In genomic region chr6:157561037-157561790, GRCh38 we compare ENCODE assay signal across 8 cellular contexts.
DNase-seq lines count a peak whose midpoint lies in the region; ATAC-seq lines count a peak whose summit lies in the region.

No MANE protein-coding gene starts in this region.

- no peak overlapping the region for H3K4me3 Mint-ChIP-seq in activated naive CD4-positive, alpha-beta T cell treated with anti-CD3 and anti-CD28 coated beads for 36 hours

- CTCF ChIA-PET in activated naive CD4-positive, alpha-beta T cell treated with anti-CD3 and anti-CD28 coated beads for 36 hours (lab: Charles Lee), result no interaction called here

- H3K36me3 Mint-ChIP-seq in activated naive CD4-positive, alpha-beta T cell treated with anti-CD3 and anti-CD28 coated beads for 36 hours (ENCODE audit: low read depth), result no peaks in the 10 kb centered on the region

- H3K9me3 Mint-ChIP-seq in activated naive CD4-positive, alpha-beta T cell treated with anti-CD3 and anti-CD28 coated beads for 36 hours, result no peaks in the 10 kb centered on the region

- ATAC-seq in GM19395 (IDR thresholded peaks at IDR 0.05; ENCODE audit: unreplicated experiment), result peak; percentile 33
- peak; percentile 11 for ATAC-seq in HG03097 (IDR thresholded peaks at IDR 0.05; ENCODE audit: low FRiP score, unreplicated experiment)

- H3K4me1 Mint-ChIP-seq in activated naive CD4-positive, alpha-beta T cell treated with anti-CD3 and anti-CD28 coated beads for 36 hours (ENCODE audit: low read depth), result peaks cover 17% of the 10 kb centered on the region

- intact Hi-C loops in activated naive CD4-positive, alpha-beta T cell treated with anti-CD3 and anti-CD28 coated beads for 36 hours (cut with micrococcal nuclease), result loop anchor here (10.0 kb wide), 1 partner anchor 96 kb away; no protein-coding TSS in a partner anchor

- H3K27me3 Mint-ChIP-seq in activated naive CD4-positive, alpha-beta T cell treated with anti-CD3 and anti-CD28 coated beads for 36 hours (ENCODE audit: low read depth), result no peaks in the 10 kb centered on the region

- DNase-seq in DMS53 treated with DMSO at 0.1 percent for 48 hours (lab: John Stamatoyannopoulos, UW; ENCODE audit: unreplicated experiment) (peak; percentile 72), NCI-H774 (lab: John Stamatoyannopoulos, UW) (peak; percentile 89), Kasumi-1 (lab: John Stamatoyannopoulos, UW) (no peak), HPDE6-E6E7 (ENCODE audit: extremely low spot score) (no peak)
- no peak for DNase-seq in activated naive CD4-positive, alpha-beta T cell treated with anti-CD3 and anti-CD28 coated beads for 36 hours
- DNase-seq in stimulated activated naive CD4-positive, alpha-beta T cell treated with Interleukin-2 at 50 U/mL for 16 hours (lab: John Stamatoyannopoulos, UW), result no peak

- no peak overlapping the region for H3K27ac Mint-ChIP-seq in activated naive CD4-positive, alpha-beta T cell treated with anti-CD3 and anti-CD28 coated beads for 36 hours

Comparison
In these comparisons a context has a peak if more than half of its experiments do, and no peak if none do; other contexts are left out.
1. DNase-seq: peak in DMS53 treated with DMSO at 0.1 percent for 48 hours (single experiment) and NCI-H774 (single experiment); none in activated naive CD4-positive, alpha-beta T cell treated with anti-CD3 and anti-CD28 coated beads for 36 hours (single experiment), stimulated activated naive CD4-positive, alpha-beta T cell treated with Interleukin-2 at 50 U/mL for 16 hours (single experiment), Kasumi-1 (0 of 2) and HPDE6-E6E7 (single experiment).